Comparison of ENCODE assay signal across 1 cellular context in the genomic region with DNA sequence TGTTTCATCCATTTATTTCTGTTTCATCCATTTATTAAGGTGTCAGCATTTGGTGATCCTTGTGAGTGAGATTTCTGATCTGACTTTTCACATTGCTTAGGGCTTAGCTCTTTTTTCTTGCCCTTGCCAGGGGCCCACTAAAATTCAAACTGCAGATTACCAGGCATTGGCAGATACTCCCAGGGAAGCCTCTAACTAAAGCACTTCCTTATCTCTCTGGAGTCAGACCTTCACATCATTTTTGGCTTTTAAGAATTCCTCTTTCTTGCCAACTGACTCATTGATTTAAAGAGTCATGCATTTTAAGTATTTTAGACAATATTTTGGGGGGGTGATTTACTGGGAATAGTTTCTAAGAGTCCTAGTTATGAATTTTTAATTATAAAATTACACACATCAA.
TF ChIP-seq lines count a peak whose summit lies in the region.

No MANE protein-coding gene starts in this region.

TF ChIP-seq in WTC11, 78 proteins besides CTCF, POLR2A, EP300 and RAD21 (continued from another document):
- TF ChIP-seq, protein P1, sequence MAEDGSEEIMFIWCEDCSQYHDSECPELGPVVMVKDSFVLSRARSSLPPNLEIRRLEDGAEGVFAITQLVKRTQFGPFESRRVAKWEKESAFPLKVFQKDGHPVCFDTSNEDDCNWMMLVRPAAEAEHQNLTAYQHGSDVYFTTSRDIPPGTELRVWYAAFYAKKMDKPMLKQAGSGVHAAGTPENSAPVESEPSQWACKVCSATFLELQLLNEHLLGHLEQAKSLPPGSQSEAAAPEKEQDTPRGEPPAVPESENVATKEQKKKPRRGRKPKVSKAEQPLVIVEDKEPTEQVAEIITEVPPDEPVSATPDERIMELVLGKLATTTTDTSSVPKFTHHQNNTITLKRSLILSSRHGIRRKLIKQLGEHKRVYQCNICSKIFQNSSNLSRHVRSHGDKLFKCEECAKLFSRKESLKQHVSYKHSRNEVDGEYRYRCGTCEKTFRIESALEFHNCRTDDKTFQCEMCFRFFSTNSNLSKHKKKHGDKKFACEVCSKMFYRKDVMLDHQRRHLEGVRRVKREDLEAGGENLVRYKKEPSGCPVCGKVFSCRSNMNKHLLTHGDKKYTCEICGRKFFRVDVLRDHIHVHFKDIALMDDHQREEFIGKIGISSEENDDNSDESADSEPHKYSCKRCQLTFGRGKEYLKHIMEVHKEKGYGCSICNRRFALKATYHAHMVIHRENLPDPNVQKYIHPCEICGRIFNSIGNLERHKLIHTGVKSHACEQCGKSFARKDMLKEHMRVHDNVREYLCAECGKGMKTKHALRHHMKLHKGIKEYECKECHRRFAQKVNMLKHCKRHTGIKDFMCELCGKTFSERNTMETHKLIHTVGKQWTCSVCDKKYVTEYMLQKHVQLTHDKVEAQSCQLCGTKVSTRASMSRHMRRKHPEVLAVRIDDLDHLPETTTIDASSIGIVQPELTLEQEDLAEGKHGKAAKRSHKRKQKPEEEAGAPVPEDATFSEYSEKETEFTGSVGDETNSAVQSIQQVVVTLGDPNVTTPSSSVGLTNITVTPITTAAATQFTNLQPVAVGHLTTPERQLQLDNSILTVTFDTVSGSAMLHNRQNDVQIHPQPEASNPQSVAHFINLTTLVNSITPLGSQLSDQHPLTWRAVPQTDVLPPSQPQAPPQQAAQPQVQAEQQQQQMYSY (CRISPR knock-in tag; IDR thresholded peaks at IDR 0.05) = no peak
TF ChIP-seq in WTC11: peak in this region for 0.
